Comparison of ENCODE assay signal across 1 cellular context in genomic region chr1:207279683-207280082, GRCh38.
TF ChIP-seq lines count a peak whose summit lies in the region.

No MANE protein-coding gene starts in this region.

TF ChIP-seq in GM23338, 12 proteins besides CTCF, POLR2A, EP300 and RAD21 (continued from another document):
- TF ChIP-seq ETS1 (IDR thresholded peaks at IDR 0.05), result no peak
- no peak for TF ChIP-seq EZH2phosphoT487 (IDR thresholded peaks at IDR 0.05; ENCODE audit: unreplicated experiment)
- no peak for TF ChIP-seq ZNF114 (CRISPR knock-in tag; IDR thresholded peaks at IDR 0.05)
- TF ChIP-seq EZH2 (IDR thresholded peaks at IDR 0.05; ENCODE audit: low read depth, unreplicated experiment), result no peak
